10 cellular contexts compared by ENCODE assay signal in the genomic region with DNA sequence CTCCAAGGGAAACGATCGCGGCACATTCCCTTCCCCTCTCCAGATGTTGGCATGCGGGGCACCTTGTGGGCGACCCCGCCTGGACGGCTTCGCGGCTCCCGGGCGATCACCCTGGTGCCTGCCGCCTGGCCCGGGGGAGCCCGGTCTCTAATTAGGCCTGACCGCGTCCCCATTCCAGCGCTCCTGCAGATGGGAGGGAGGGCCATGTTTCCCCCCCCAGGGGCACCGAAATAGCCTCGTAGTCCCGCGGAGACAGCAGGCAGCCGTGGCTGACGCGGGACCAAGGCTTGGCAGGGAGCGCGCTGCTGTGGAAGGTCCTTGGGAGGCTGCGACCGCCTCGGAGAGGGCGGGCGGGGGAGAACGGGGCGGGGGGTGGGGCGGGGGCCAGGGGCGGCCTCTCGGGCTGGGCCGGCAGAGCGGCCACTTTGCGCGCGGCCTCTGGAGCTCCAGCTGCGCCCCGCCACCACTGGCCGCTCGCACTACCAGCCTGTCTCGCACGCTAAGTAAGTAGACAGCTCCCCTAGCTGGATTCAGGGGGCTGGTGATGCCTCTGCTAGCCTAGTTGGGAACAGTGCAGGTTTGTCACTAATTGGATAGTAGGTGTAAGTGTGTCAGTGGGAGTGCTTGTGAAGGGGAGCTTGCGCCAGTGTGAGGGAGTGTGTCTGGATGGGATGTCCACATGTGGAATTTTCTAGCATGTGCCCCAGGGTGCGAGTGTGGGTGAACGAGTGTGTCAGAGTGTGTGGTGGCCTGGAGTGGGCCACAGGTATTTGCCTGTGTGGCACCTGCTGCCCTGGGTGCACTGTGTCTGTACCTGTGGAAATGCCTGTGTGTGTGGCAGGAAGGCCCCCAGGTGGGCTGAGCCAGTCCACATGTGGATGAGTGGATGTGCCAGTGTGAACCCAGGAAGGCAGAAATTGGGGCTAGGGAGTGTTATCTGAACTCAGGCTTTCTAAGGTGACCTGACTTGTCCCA. TPM values are rescaled to one million over a fixed set of nuclear protein-coding genes. Genes with fewer than 3 reads are reported as not detected.
DNase-seq lines count a peak whose midpoint lies in the region; ATAC-seq and TF ChIP-seq lines count a peak whose summit lies in the region.
"Had no signal": no experiment of that assay in that cellular context is flagged by ENCODE, and none has a peak within 500 bp of the region (broad histone marks: within the 10 kb centered on the region; RNA-seq: fewer than 3 reads in every experiment).

A gene with protein sequence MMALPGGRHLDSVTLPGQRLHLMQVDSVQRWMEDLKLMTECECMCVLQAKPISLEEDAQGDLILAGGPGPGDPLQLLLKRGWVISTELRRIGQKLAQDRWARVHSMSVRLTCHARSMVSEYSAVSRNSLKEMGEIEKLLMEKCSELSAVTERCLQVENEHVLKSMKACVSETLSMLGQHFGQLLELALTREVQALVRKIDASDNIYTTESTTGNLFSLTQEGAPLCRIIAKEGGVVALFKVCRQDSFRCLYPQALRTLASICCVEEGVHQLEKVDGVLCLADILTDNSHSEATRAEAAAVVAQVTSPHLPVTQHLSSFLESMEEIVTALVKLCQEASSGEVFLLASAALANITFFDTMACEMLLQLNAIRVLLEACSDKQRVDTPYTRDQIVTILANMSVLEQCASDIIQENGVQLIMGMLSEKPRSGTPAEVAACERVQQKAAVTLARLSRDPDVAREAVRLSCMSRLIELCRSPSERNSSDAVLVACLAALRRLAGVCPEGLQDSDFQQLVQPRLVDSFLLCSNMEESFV (plus strand): TSS at position 423 of the 975 bp plus-strand sequence. CDS start 34,252 bp downstream, outside the sequence.

- H3K9me3 ChIP-seq in body of pancreas, result no peaks in the 10 kb centered on the region
- no peaks in the 10 kb centered on the region for H3K9me3 ChIP-seq in stomach smooth muscle (ENCODE audit: control insufficient read depth in 2 of 2, low read length in 2 of 2)

- H3K9ac ChIP-seq in stomach smooth muscle (ENCODE audit: low read length in 2 of 2), result no peak within 1 kb of the TSS

- H3K4me3 ChIP-seq in body of pancreas, result no peak within 1 kb of the TSS
- peak within 1 kb of the TSS; percentile 49 to 64 for H3K4me3 ChIP-seq in stomach smooth muscle (ENCODE audit: low read length in 2 of 2)

- H3K4me1 ChIP-seq in body of pancreas (peaks cover 4% of the 10 kb centered on the region), stomach smooth muscle (ENCODE audit: control insufficient read depth, insufficient read depth, low read length) (peaks cover 7% of the 10 kb centered on the region)

- H3K27me3 ChIP-seq in body of pancreas (no peaks in the 10 kb centered on the region), stomach smooth muscle (ENCODE audit: control insufficient read depth in 1 of 2, insufficient read depth in 2 of 2, low read length in 2 of 2) (peaks cover 16 to 28% of the 10 kb centered on the region in 2 donors)

- no peak for TF ChIP-seq POLR2A in body of pancreas (IDR thresholded peaks at IDR 0.05)

- ATAC-seq in body of pancreas, result peak; percentile 56
- ATAC-seq in HG03196 (IDR thresholded peaks at IDR 0.05; ENCODE audit: unreplicated experiment), result no peak
- no peak for ATAC-seq in HG02588 (IDR thresholded peaks at IDR 0.05; ENCODE audit: unreplicated experiment)

- 14 to 21% methylated on average over 28 to 42 of the region's 50 CpGs for WGBS in body of pancreas, 2 donors

- intact Hi-C loops in body of pancreas (cut with DNase I), result no loop called here

- H3K27ac ChIP-seq in body of pancreas, result no peak within 1 kb of the TSS
- no peak within 1 kb of the TSS for H3K27ac ChIP-seq in stomach smooth muscle (ENCODE audit: low read length)

- no peak for TF ChIP-seq CTCF in body of pancreas (IDR thresholded peaks at IDR 0.05)

- H3K36me3 ChIP-seq in body of pancreas (replicated peaks in 1 of 2; ENCODE audit: insufficient read depth in 1 of 2, low read depth in 2 of 2) (no peaks in the 10 kb centered on the region), stomach smooth muscle (ENCODE audit: control insufficient read depth in 2 of 2, insufficient read depth in 2 of 2, low read length in 2 of 2) (no peaks in the 10 kb centered on the region)

- peak; percentile 9 for DNase-seq in NCI-H1092 (lab: John Stamatoyannopoulos, UW)
- DNase-seq in NCI-H1092 treated with DMSO at 0.1 percent for 48 hours (lab: John Stamatoyannopoulos, UW), result no peak
- peak in 2 of 4 donors; percentile 29 to 34 for DNase-seq in body of pancreas
- peak; percentile 72 for DNase-seq in iPS-NIHi11 (ENCODE audit: low spot score)
- no peak for DNase-seq in HUDEP-2 (lab: John Stamatoyannopoulos, UW; ENCODE audit: unreplicated experiment in 76 of 76)
- DNase-seq: AML-193 had no signal

RNA-seq across cellular contexts. Expression of the gene that starts here (rescaled TPM):
- total RNA-seq in body of pancreas, result 1 to 10 TPM in 1 of 2 donors, under 1 TPM in 1; 0.52 to 3.6 TPM
- total RNA-seq: RPMI7951 had no signal

Comparison
In these comparisons a context has a peak if more than half of its experiments do, and no peak if none do; other contexts are left out.
1. DNase-seq: peak in NCI-H1092 (single experiment) and iPS-NIHi11 (single experiment); none in NCI-H1092 treated with DMSO at 0.1 percent for 48 hours (single experiment) and HUDEP-2 (0 of 76).
2. H3K4me3 ChIP-seq: peak in stomach smooth muscle (2 of 2); none in body of pancreas (0 of 2).